ENCODE assay signal across 13 cellular contexts in the genomic region with DNA sequence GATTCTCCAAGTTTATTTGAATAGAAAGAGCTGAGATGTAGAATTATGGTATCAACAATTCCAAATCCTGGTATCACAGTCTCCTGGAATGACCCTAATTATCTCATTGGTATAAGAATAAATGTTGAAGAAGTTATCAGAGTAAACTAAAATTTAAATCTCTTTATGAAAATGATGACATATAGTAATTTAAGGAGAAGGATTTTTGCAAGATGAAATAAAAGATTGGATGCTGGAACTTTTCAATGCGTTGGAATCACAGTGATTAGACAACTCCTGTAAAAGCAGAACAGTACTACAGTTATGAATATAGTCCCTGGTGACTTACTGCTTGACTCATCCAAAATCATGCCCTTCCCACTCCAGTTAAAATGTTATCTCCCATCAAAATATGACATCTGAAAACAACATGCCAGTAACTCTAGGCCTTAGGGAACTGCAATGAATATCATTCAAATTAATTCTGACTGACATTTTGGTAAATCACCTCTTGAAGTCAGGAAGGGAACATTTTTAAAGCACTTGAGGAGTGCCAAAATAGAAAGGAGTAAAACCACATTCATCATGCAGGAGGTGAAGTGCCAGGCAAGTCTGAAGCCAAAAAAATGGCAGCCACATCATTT.
"Had no signal": no experiment of that assay in that cellular context is flagged by ENCODE, and none has a peak within 500 bp of the region (broad histone marks: within the 10 kb centered on the region; RNA-seq: fewer than 3 reads in every experiment).

No MANE protein-coding gene starts in this region.

- H3K27ac ChIP-seq: breast epithelium had no signal

- DNase-seq: activated CD4-positive, CD25-positive, alpha-beta regulatory T cell treated with anti-CD3 and anti-CD28 coated beads, Interleukin-2, amount 50 U/mL, for 72 hours; activated naive CD8-positive, alpha-beta T cell treated with anti-CD3 and anti-CD28 coated beads for 36 hours; aorta; dermis blood vessel endothelial cell; effector memory CD8-positive, alpha-beta T cell; foreskin melanocyte; kidney glomerular epithelial cell; left ventricle myocardium superior; mesenchymal stem cell; right cardiac atrium; stimulated activated naive CD8-positive, alpha-beta T cell treated with anti-CD3 and anti-CD28 coated beads, Interleukin-15, Interleukin-2, amounts not matched to agents 100 U/mL and 50 U/mL, for 24 hours; trophoblast cell had no signal
